26 cellular contexts compared by ENCODE assay signal in genomic region chr1:17665054-17665453, GRCh38.
"Had no signal": no experiment of that assay in that cellular context is flagged by ENCODE, and none has a peak within 500 bp of the region (broad histone marks: within the 10 kb centered on the region; RNA-seq: fewer than 3 reads in every experiment).

No MANE protein-coding gene starts in this region.

- H3K27ac Mint-ChIP-seq: natural killer cell; nephron; neural progenitor cell; stimulated activated effector memory CD8-positive, alpha-beta T cell treated with anti-CD3 and anti-CD28 coated beads, Interleukin-12 subunit alpha, Interleukin-12 subunit beta, amount 100 ng/mL, for 72 hours; stimulated activated naive B cell treated with anti-CD40 and anti-IgM and Interleukin-4, amounts not matched to agents 10 μg/mL and 1 μg/mL and 100 μg/mL, for 72 hours; stimulated activated naive CD8-positive, alpha-beta T cell treated with anti-CD3 and anti-CD28 coated beads, Interleukin-15, Interleukin-2, amounts not matched to agents 100 ng/mL and 50 ng/mL, for 24 hours had no signal

- H3K9me3 ChIP-seq: ovary, psoas muscle, right lobe of liver, sigmoid colon, stomach, thoracic aorta, thyroid gland, tibial nerve, upper lobe of left lung, vagina had no signal

- ATAC-seq: natural killer cell; psoas muscle; right cardiac atrium; stimulated activated effector memory CD8-positive, alpha-beta T cell treated with anti-CD3 and anti-CD28 coated beads, Interleukin-12 subunit alpha, Interleukin-12 subunit beta, amount 100 ng/mL, for 72 hours; stimulated activated naive B cell treated with anti-CD40 and anti-IgM and Interleukin-4, amounts not matched to agents 10 μg/mL and 1 μg/mL and 100 μg/mL, for 72 hours had no signal

- FAIRE-seq: small intestine, urothelium cell line had no signal

- H3K4me1 Mint-ChIP-seq: natural killer cell; nephron; stimulated activated effector memory CD8-positive, alpha-beta T cell treated with anti-CD3 and anti-CD28 coated beads, Interleukin-12 subunit alpha, Interleukin-12 subunit beta, amount 100 ng/mL, for 72 hours; stimulated activated naive B cell treated with anti-CD40 and anti-IgM and Interleukin-4, amounts not matched to agents 10 μg/mL and 1 μg/mL and 100 μg/mL, for 72 hours had no signal

- H3K27ac ChIP-seq: neural progenitor cell, ovary, psoas muscle, right lobe of liver, sigmoid colon, stomach, thyroid gland, tibial nerve, upper lobe of left lung, vagina had no signal

- H3K27me3 ChIP-seq: neural progenitor cell, ovary, right lobe of liver, sigmoid colon, stomach, thyroid gland, tibial nerve, upper lobe of left lung, vagina had no signal

- H3K4me1 ChIP-seq: neural progenitor cell, psoas muscle, stomach, tibial nerve, vagina had no signal

- H3K36me3 ChIP-seq: neural progenitor cell, ovary had no signal

- H3K4me3 Mint-ChIP-seq: natural killer cell; nephron; neural progenitor cell; stimulated activated effector memory CD8-positive, alpha-beta T cell treated with anti-CD3 and anti-CD28 coated beads, Interleukin-12 subunit alpha, Interleukin-12 subunit beta, amount 100 ng/mL, for 72 hours; stimulated activated naive B cell treated with anti-CD40 and anti-IgM and Interleukin-4, amounts not matched to agents 10 μg/mL and 1 μg/mL and 100 μg/mL, for 72 hours; stimulated activated naive CD8-positive, alpha-beta T cell treated with anti-CD3 and anti-CD28 coated beads, Interleukin-15, Interleukin-2, amounts not matched to agents 100 ng/mL and 50 ng/mL, for 24 hours had no signal

- H3K4me3 ChIP-seq: neural progenitor cell, ovary, psoas muscle, right lobe of liver, sigmoid colon, stomach, thoracic aorta, thyroid gland, tibial nerve, upper lobe of left lung, vagina had no signal

- H3K36me3 Mint-ChIP-seq: natural killer cell; stimulated activated effector memory CD8-positive, alpha-beta T cell treated with anti-CD3 and anti-CD28 coated beads, Interleukin-12 subunit alpha, Interleukin-12 subunit beta, amount 100 ng/mL, for 72 hours; stimulated activated naive B cell treated with anti-CD40 and anti-IgM and Interleukin-4, amounts not matched to agents 10 μg/mL and 1 μg/mL and 100 μg/mL, for 72 hours had no signal

- DNase-seq: natural killer cell; occipital lobe; ovary; psoas muscle; right lobe of liver; sigmoid colon; small intestine; stimulated activated CD4-positive, alpha-beta T cell treated with anti-CD3 and anti-CD28 coated beads, Interleukin-15, amount 100 ng/mL, for 24 hours; stimulated activated CD4-positive, alpha-beta T cell treated with anti-CD3 and anti-CD28 coated beads, Interleukin-2, amount 100 ng/mL, for 24 hours; stimulated activated CD4-positive, alpha-beta T cell treated with anti-CD3 and anti-CD28 coated beads, Interleukin-2, amount 100 ng/mL, for 48 hours; stimulated activated CD4-positive, alpha-beta T cell treated with anti-CD3 and anti-CD28 coated beads, Interleukin-4, amount 100 ng/mL, for 24 hours; stimulated activated naive B cell treated with anti-CD40 and anti-IgM and Interleukin-4, amounts not matched to agents 10 μg/mL and 1 μg/mL and 100 μg/mL, for 72 hours; stimulated activated naive CD4-positive, alpha-beta T cell treated with Interleukin-2 at 50 U/mL for 16 hours; stomach; thyroid gland; trophoblast cell; upper lobe of left lung had no signal

- H3K9me3 Mint-ChIP-seq: natural killer cell; nephron; neural progenitor cell; stimulated activated effector memory CD8-positive, alpha-beta T cell treated with anti-CD3 and anti-CD28 coated beads, Interleukin-12 subunit alpha, Interleukin-12 subunit beta, amount 100 ng/mL, for 72 hours; stimulated activated naive B cell treated with anti-CD40 and anti-IgM and Interleukin-4, amounts not matched to agents 10 μg/mL and 1 μg/mL and 100 μg/mL, for 72 hours; stimulated activated naive CD8-positive, alpha-beta T cell treated with anti-CD3 and anti-CD28 coated beads, Interleukin-15, Interleukin-2, amounts not matched to agents 100 ng/mL and 50 ng/mL, for 24 hours had no signal

- H3K27me3 Mint-ChIP-seq: stimulated activated naive CD8-positive, alpha-beta T cell treated with anti-CD3 and anti-CD28 coated beads, Interleukin-15, Interleukin-2, amounts not matched to agents 100 ng/mL and 50 ng/mL, for 24 hours had no signal
